8 cellular contexts compared by ENCODE assay signal in the genomic region with DNA sequence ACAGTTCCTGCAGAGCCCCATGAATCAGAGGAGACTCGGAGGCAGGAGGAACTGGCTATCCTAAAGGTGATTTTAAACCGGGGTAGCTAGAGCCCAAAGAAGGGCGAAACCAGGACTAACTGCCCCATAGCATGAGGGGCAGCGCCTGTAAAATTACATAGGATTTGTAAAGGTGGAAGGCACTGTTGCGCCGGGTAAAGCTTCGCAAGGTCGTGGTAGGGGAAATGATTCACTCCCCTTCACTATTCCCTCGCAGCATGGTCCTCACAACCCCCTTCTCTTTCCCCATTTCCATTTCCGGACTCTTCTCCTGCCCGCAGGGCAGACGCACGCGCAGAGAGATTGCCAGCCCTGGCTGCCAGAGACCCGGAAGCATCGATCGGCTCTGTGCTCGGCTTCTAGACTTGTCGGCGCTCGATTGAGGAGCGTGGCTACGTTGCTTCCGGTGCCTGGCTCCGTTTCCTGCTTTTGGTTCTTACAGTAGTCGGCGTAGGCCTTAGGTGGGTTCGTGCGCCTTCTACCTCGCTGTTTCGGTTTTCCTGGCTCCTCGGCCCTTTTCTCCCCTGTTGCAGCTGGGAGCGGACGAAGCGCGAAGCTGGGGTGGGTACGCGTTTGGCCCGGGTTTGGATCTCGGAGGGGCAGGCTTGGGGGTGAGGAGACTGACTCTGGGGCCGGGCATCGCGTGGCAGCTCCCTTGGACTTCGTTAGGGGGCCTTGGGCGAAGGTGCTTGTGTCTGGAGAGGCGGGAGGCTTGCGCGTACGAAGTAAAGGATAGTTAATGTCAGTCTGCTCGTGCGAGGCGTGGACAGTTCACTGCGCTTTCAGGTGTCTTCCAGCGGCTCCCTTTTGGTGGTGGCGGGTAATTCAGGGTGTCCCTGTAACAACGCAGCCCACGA. TPM values are rescaled to one million over a fixed set of nuclear protein-coding genes. Genes with fewer than 3 reads are reported as not detected.
DNase-seq lines count a peak whose midpoint lies in the region; ATAC-seq, FAIRE-seq and TF ChIP-seq lines count a peak whose summit lies in the region.

A gene (plus strand): TSS at position 462 of the 896 bp plus-strand sequence. CDS start 1,677 bp downstream, outside the sequence.

- peak within 1 kb of the TSS; percentile 90 for H3K4me3 Mint-ChIP-seq in activated CD8-positive, alpha-beta memory T cell treated with anti-CD3 and anti-CD28 coated beads, Interleukin-2, amount 10 ng/mL, durations not matched to agents 7 days and 5 days
- peak within 1 kb of the TSS; percentile 100 for H3K4me3 Mint-ChIP-seq in endodermal cell

- H3K79me1 ChIP-seq in mesendoderm (ENCODE audit: low read length) = peaks cover 12% of the 10 kb centered on the region

- H3K4me3 ChIP-seq in endodermal cell (ENCODE audit: low read length) = peak within 1 kb of the TSS; percentile 91
- H3K4me3 ChIP-seq in mesendoderm (ENCODE audit: low read length) = peak within 1 kb of the TSS; percentile 79

- H3K27ac ChIP-seq in endodermal cell (ENCODE audit: low read depth, low read length) (peak within 1 kb of the TSS; percentile 46), mesendoderm (ENCODE audit: low read depth, low read length) (peak within 1 kb of the TSS; percentile 1)

- peak; percentile 97 for ATAC-seq in GM21367 (IDR thresholded peaks at IDR 0.05; ENCODE audit: unreplicated experiment)
- ATAC-seq in activated CD8-positive, alpha-beta memory T cell treated with anti-CD3 and anti-CD28 coated beads, Interleukin-2, amount 10 ng/mL, durations not matched to agents 7 days and 5 days = peak; percentile 95

- peak within 1 kb of the TSS; percentile 59 for H3K23ac ChIP-seq in mesendoderm (ENCODE audit: low read length)

- H3K27ac Mint-ChIP-seq in activated CD8-positive, alpha-beta memory T cell treated with anti-CD3 and anti-CD28 coated beads, Interleukin-2, amount 10 ng/mL, durations not matched to agents 7 days and 5 days = peak within 1 kb of the TSS; percentile 99
- peak within 1 kb of the TSS; percentile 100 for H3K27ac Mint-ChIP-seq in endodermal cell

- WGBS in endodermal cell (ENCODE audit: insufficient coverage in 1 of 2, insufficient read length in 1 of 2), 2 experiments = 4 to 8% methylated on average over 26 to 57 of the region's 57 CpGs
- no CpG with 5 or more reads among the region's 57 CpGs for WGBS in mesendoderm (ENCODE audit: extremely low coverage, insufficient coverage, low lambda C conversion rate)

- DNase-seq in COLO829 (ENCODE audit: low spot score) (peak; percentile 99), HTR-8/SVneo (ENCODE audit: insufficient read length, low spot score) (peak; percentile 88), NOMO-1 treated with dmso at 0.1 percent for 144 hours (lab: John Stamatoyannopoulos, UW; ENCODE audit: unreplicated experiment) (peak; percentile 94), endodermal cell (peak; percentile 97), mesendoderm (peak; percentile 99)
- peak; percentile 96 for DNase-seq in activated CD8-positive, alpha-beta memory T cell treated with anti-CD3 and anti-CD28 coated beads, Interleukin-2, amount 10 ng/mL, durations not matched to agents 7 days and 5 days
- DNase-seq in stimulated activated CD8-positive, alpha-beta memory T cell treated with anti-CD3 and anti-CD28 coated beads, Interleukin-15, amount 100 ng/mL, for 1 hour (ENCODE audit: low read depth) = peak; percentile 80

- peaks cover 34% of the 10 kb centered on the region for H3K36me3 ChIP-seq in endodermal cell (ENCODE audit: control insufficient read depth, insufficient read depth, low read length)
- peaks cover under 1% of the 10 kb centered on the region for H3K36me3 ChIP-seq in mesendoderm (ENCODE audit: control insufficient read depth, insufficient read depth, low read length)

- H3K27me3 Mint-ChIP-seq in activated CD8-positive, alpha-beta memory T cell treated with anti-CD3 and anti-CD28 coated beads, Interleukin-2, amount 10 ng/mL, durations not matched to agents 7 days and 5 days = peaks cover 25% of the 10 kb centered on the region
- H3K27me3 Mint-ChIP-seq in endodermal cell (ENCODE audit: insufficient read depth) = peaks cover 37% of the 10 kb centered on the region

- H4K5ac ChIP-seq in mesendoderm (ENCODE audit: low read length) = no peak within 1 kb of the TSS

- H2BK5ac ChIP-seq in mesendoderm (ENCODE audit: low read length) = peak within 1 kb of the TSS; percentile 36

- H4K8ac ChIP-seq in mesendoderm (ENCODE audit: low read depth, low read length) = peak within 1 kb of the TSS; percentile 1

- H3K4me1 ChIP-seq in endodermal cell (ENCODE audit: control insufficient read depth, insufficient read depth, low read length) (peaks cover 6% of the 10 kb centered on the region), mesendoderm (ENCODE audit: control insufficient read depth, low read depth, low read length) (no peaks in the 10 kb centered on the region)

- peak within 1 kb of the TSS; percentile 52 for H3K18ac ChIP-seq in mesendoderm (ENCODE audit: low read length)

- peak within 1 kb of the TSS; percentile 97 for H3K56ac ChIP-seq in mesendoderm (ENCODE audit: low read length)

- peak; percentile 70 for FAIRE-seq in HTR-8/SVneo (lab: Jason Lieb, UNC)

- peak; percentile 37 for TF ChIP-seq CTCF in endodermal cell (conservative IDR thresholded peaks at IDR 0.05)

- H3K27me3 ChIP-seq in endodermal cell (ENCODE audit: control insufficient read depth, insufficient read depth, low read length, poor library complexity, severe bottlenecking) (peaks cover 34% of the 10 kb centered on the region), mesendoderm (ENCODE audit: insufficient read depth, low read length, poor library complexity) (no peaks in the 10 kb centered on the region)

- H3K36me3 Mint-ChIP-seq in activated CD8-positive, alpha-beta memory T cell treated with anti-CD3 and anti-CD28 coated beads, Interleukin-2, amount 10 ng/mL, durations not matched to agents 7 days and 5 days = peaks cover 37% of the 10 kb centered on the region
- peaks cover 25% of the 10 kb centered on the region for H3K36me3 Mint-ChIP-seq in endodermal cell (ENCODE audit: low read depth)

- H3K4me2 ChIP-seq in mesendoderm (ENCODE audit: low read length) = peak within 1 kb of the TSS; percentile 92

- H2BK15ac ChIP-seq in mesendoderm (replicated peaks; ENCODE audit: low read depth) = no peak within 1 kb of the TSS

- H3K4me1 Mint-ChIP-seq in activated CD8-positive, alpha-beta memory T cell treated with anti-CD3 and anti-CD28 coated beads, Interleukin-2, amount 10 ng/mL, durations not matched to agents 7 days and 5 days = peaks cover 50% of the 10 kb centered on the region
- H3K4me1 Mint-ChIP-seq in endodermal cell = peaks cover 7% of the 10 kb centered on the region

- peaks cover 19% of the 10 kb centered on the region for H3K79me2 ChIP-seq in mesendoderm (ENCODE audit: control insufficient read depth, insufficient read depth, low read length)

- no peak within 1 kb of the TSS for H2AK5ac ChIP-seq in mesendoderm (ENCODE audit: low read length)

- H3K9ac ChIP-seq in endodermal cell (ENCODE audit: extremely low read depth, low read length, poor library complexity, severe bottlenecking) = peak within 1 kb of the TSS; percentile 89
- H3K9ac ChIP-seq in mesendoderm (ENCODE audit: low read length) = peak within 1 kb of the TSS; percentile 87

- H3K4ac ChIP-seq in mesendoderm (ENCODE audit: low read depth, low read length) = peak within 1 kb of the TSS; percentile 96

- H3K9me3 ChIP-seq in endodermal cell (ENCODE audit: control insufficient read depth, low read length) = peaks cover 13% of the 10 kb centered on the region

- H3K9me3 Mint-ChIP-seq in activated CD8-positive, alpha-beta memory T cell treated with anti-CD3 and anti-CD28 coated beads, Interleukin-2, amount 10 ng/mL, durations not matched to agents 7 days and 5 days (ENCODE audit: low read depth) = peaks cover 3% of the 10 kb centered on the region
- peaks cover 10% of the 10 kb centered on the region for H3K9me3 Mint-ChIP-seq in endodermal cell

- no peak within 1 kb of the TSS for H2BK120ac ChIP-seq in mesendoderm (ENCODE audit: low read depth, low read length)

- CTCF ChIA-PET in activated CD8-positive, alpha-beta memory T cell treated with anti-CD3 and anti-CD28 coated beads, Interleukin-2, amount 10 ng/mL, durations not matched to agents 7 days and 5 days (lab: Charles Lee) = interaction anchor here (0.9 kb wide), 2 partner anchors 16 to 72 kb away, joined by 3 to 4 read pairs; no protein-coding TSS in a partner anchor

RNA-seq across cellular contexts. Expression of the gene that starts here (rescaled TPM):
- total RNA-seq in activated CD8-positive, alpha-beta memory T cell treated with anti-CD3 and anti-CD28 coated beads, Interleukin-2, amount 10 ng/mL, durations not matched to agents 7 days and 5 days = 10 to 100 TPM; 86.1 to 99.6 TPM
- total RNA-seq in endodermal cell = 10 to 100 TPM; 75.9 to 89.2 TPM
- 95.3 TPM for polyA plus RNA-seq in endodermal cell (2013, experiment 1 of 2)
- polyA plus RNA-seq in endodermal cell (2013, experiment 2 of 2) = 86.2 TPM
- 216 TPM for polyA plus RNA-seq in mesendoderm (2013, experiment 1 of 2)
- polyA plus RNA-seq in mesendoderm (2013, experiment 2 of 2) = 214 TPM

Comparison
In these comparisons a context has a peak if more than half of its experiments do, and no peak if none do; other contexts are left out.
1. Peak in every context shown above with its lines: DNase-seq, ATAC-seq, H3K4me3 ChIP-seq and H3K27ac ChIP-seq.